8 cellular contexts compared by ENCODE assay signal in the genomic region with DNA sequence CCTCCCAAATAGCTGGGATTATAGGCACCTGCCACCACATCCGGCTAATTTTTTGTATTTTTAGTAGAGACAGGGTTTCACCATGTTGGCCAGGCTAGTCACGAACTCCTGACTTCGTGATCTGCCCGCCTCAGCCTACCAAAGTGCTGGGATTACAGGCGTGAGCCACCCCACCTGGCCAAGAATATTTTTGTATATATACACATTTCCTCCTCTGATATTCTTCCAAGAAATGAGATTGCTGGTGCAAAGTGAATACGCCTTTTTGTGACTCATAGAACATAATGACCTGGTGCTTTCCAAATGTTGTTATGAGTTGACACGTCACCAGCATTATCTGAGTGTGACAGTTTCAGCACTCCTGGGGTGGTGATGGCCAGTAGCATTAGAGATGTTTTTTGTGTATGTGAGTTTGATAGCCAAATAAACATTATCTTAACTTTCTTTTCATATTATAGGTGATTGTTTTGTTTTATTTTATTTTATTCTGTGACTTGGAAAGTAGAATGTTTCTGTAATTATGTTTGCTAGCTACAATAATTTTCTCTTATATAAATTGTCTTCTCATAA. TPM values are rescaled to one million over a fixed set of nuclear protein-coding genes. Genes with fewer than 3 reads are reported as not detected.
DNase-seq lines count a peak whose midpoint lies in the region; ATAC-seq and TF ChIP-seq lines count a peak whose summit lies in the region.

No MANE protein-coding gene starts in this region.

- no peak for TF ChIP-seq CTCF in neural cell (IDR thresholded peaks at IDR 0.05; ENCODE audit: poor library complexity, severe bottlenecking)

- no peaks in the 10 kb centered on the region for H3K9me3 ChIP-seq in neural cell (ENCODE audit: low read length)
- H3K9me3 ChIP-seq in CD4-positive, alpha-beta memory T cell (ENCODE audit: control insufficient read depth in 1 of 2, low read length in 2 of 2): no peaks in the 10 kb centered on the region

- no peaks in the 10 kb centered on the region for H3F3A ChIP-seq in neural cell (ENCODE audit: insufficient read depth, low read length, poor library complexity, severe bottlenecking)

- peaks cover 0 to 2% (median 0%) of the 10 kb centered on the region in 8 donors for H3K9me3 Mint-ChIP-seq in CD4-positive, alpha-beta memory T cell
- no peaks in the 10 kb centered on the region for H3K9me3 Mint-ChIP-seq in activated naive CD8-positive, alpha-beta T cell treated with anti-CD3 and anti-CD28 coated beads for 36 hours

- no peak overlapping the region for H3K27ac Mint-ChIP-seq in CD4-positive, alpha-beta memory T cell
- H3K27ac Mint-ChIP-seq in activated naive CD8-positive, alpha-beta T cell treated with anti-CD3 and anti-CD28 coated beads for 36 hours: no peak overlapping the region

- H4K20me1 ChIP-seq in neural cell (ENCODE audit: insufficient read depth): no peaks in the 10 kb centered on the region

- no peaks in the 10 kb centered on the region for H3K36me3 Mint-ChIP-seq in CD4-positive, alpha-beta memory T cell
- no peaks in the 10 kb centered on the region for H3K36me3 Mint-ChIP-seq in activated naive CD8-positive, alpha-beta T cell treated with anti-CD3 and anti-CD28 coated beads for 36 hours

- no peaks in the 10 kb centered on the region for H3K4me1 ChIP-seq in CD4-positive, alpha-beta memory T cell (ENCODE audit: insufficient read depth, low read length)

- H3K9ac ChIP-seq in neural cell (ENCODE audit: low read length): no peak overlapping the region

- intact Hi-C loops in CD4-positive, alpha-beta memory T cell (cut with micrococcal nuclease): no loop called here

- ATAC-seq in GM18861 (IDR thresholded peaks at IDR 0.05; ENCODE audit: unreplicated experiment): peak; percentile 40
- peak; percentile 34 for ATAC-seq in HG03060 (IDR thresholded peaks at IDR 0.05; ENCODE audit: low read depth, unreplicated experiment)

- no peaks in the 10 kb centered on the region for H3K27me3 ChIP-seq in neural cell (ENCODE audit: insufficient read depth, low read depth, low read length)
- H3K27me3 ChIP-seq in CD4-positive, alpha-beta memory T cell (ENCODE audit: insufficient read depth, low read length): no peaks in the 10 kb centered on the region

- CTCF ChIA-PET in CD4-positive, alpha-beta memory T cell (lab: Charles Lee; ENCODE audit: partially characterized antibody): interaction anchor here (0.9 kb wide), 1 partner anchor 10 kb away, joined by 3 read pairs; no protein-coding TSS in a partner anchor

- H3K4me2 ChIP-seq in neural cell (ENCODE audit: low read length): no peak overlapping the region

- H3K4me1 Mint-ChIP-seq in CD4-positive, alpha-beta memory T cell: no peaks in the 10 kb centered on the region
- no peaks in the 10 kb centered on the region for H3K4me1 Mint-ChIP-seq in activated naive CD8-positive, alpha-beta T cell treated with anti-CD3 and anti-CD28 coated beads for 36 hours

- H3K4me3 ChIP-seq in neural cell (ENCODE audit: low read length): no peak overlapping the region
- no peak overlapping the region for H3K4me3 ChIP-seq in CD4-positive, alpha-beta memory T cell (ENCODE audit: low read length in 2 of 2)

- H3K79me2 ChIP-seq in neural cell (replicated peaks; ENCODE audit: insufficient read depth, low read length): no peaks in the 10 kb centered on the region

- POLR2A ChIA-PET in CD4-positive, alpha-beta memory T cell (lab: Charles Lee; ENCODE audit: partially characterized antibody): no interaction called here

- no peak overlapping the region for H3K4me3 Mint-ChIP-seq in CD4-positive, alpha-beta memory T cell
- no peak overlapping the region for H3K4me3 Mint-ChIP-seq in activated naive CD8-positive, alpha-beta T cell treated with anti-CD3 and anti-CD28 coated beads for 36 hours

- H3K27me3 Mint-ChIP-seq in CD4-positive, alpha-beta memory T cell: peaks cover 12 to 15% of the 10 kb centered on the region in 2 donors
- peaks cover 4% of the 10 kb centered on the region for H3K27me3 Mint-ChIP-seq in activated naive CD8-positive, alpha-beta T cell treated with anti-CD3 and anti-CD28 coated beads for 36 hours

- no peak overlapping the region for H3K27ac ChIP-seq in neural cell (ENCODE audit: low read length)
- no peak overlapping the region for H3K27ac ChIP-seq in CD4-positive, alpha-beta memory T cell (ENCODE audit: low read depth, low read length)

- DNase-seq in astrocyte of the hippocampus (ENCODE audit: low read depth, low spot score) (peak; percentile 58), COLO829 (ENCODE audit: low spot score) (no peak), germinal center (ENCODE audit: low spot score) (no peak)
- no peak for DNase-seq in CD4-positive, alpha-beta memory T cell
- DNase-seq in activated naive CD8-positive, alpha-beta T cell treated with anti-CD3 and anti-CD28 coated beads for 36 hours: no peak

- no peaks in the 10 kb centered on the region for H3K9me2 ChIP-seq in neural cell (ENCODE audit: insufficient read depth, low read length)

- no peak overlapping the region for H2AFZ ChIP-seq in neural cell (ENCODE audit: low read depth, low read length)

- TF ChIP-seq RAD21 in neural cell (conservative IDR thresholded peaks at IDR 0.05): no peak

- no peaks in the 10 kb centered on the region for H3K36me3 ChIP-seq in neural cell (ENCODE audit: insufficient read depth, low read length)
- no peaks in the 10 kb centered on the region for H3K36me3 ChIP-seq in CD4-positive, alpha-beta memory T cell (ENCODE audit: insufficient read depth, low read length)

- TF ChIP-seq EP300 in neural cell (conservative IDR thresholded peaks at IDR 0.05; ENCODE audit: poor library complexity, severe bottlenecking): no peak

TF ChIP-seq in neural cell, 6 proteins besides CTCF, POLR2A, EP300 and RAD21:
- TF ChIP-seq REST (IDR thresholded peaks at IDR 0.05; ENCODE audit: borderline replicate concordance): no peak
- TF ChIP-seq POLR2AphosphoS5 (IDR thresholded peaks at IDR 0.05): peak; percentile 54
- no peak for TF ChIP-seq MXI1 (conservative IDR thresholded peaks at IDR 0.05; ENCODE audit: poor library complexity, severe bottlenecking)

RNA-seq across cellular contexts. Expression of gene KCNK1, which starts 54.9 kb away (rescaled TPM):
- 1.8 TPM in 2 replicates for polyA plus RNA-seq in neural cell
- polyA minus RNA-seq in neural cell: 1.5 and 1.7 TPM in 2 replicates
- total RNA-seq in CD4-positive, alpha-beta memory T cell: not detected
- not detected for polyA plus RNA-seq in CD4-positive, alpha-beta memory T cell
- not detected for total RNA-seq in activated naive CD8-positive, alpha-beta T cell treated with anti-CD3 and anti-CD28 coated beads for 36 hours
